24 cellular contexts compared by ENCODE assay signal in genomic region chr7:70316745-70317144, GRCh38.
A peak's percentile ranks its signal among the peaks of the same experiment; 100 is the strongest.
DNase-seq lines count a peak whose midpoint lies in the region; ATAC-seq, FAIRE-seq and TF ChIP-seq lines count a peak whose summit lies in the region.
"Had no signal": no experiment of that assay in that cellular context is flagged by ENCODE, and none has a peak within 500 bp of the region (broad histone marks: within the 10 kb centered on the region; RNA-seq: fewer than 3 reads in every experiment).

No MANE protein-coding gene starts in this region.

- H3K9me3 Mint-ChIP-seq in activated CD4-positive, alpha-beta T cell treated with anti-CD3 and anti-CD28 coated beads, Interleukin-2, amount 10 ng/mL, durations not matched to agents 7 days and 5 days: peaks cover 11% of the 10 kb centered on the region
- peaks cover 16% of the 10 kb centered on the region for H3K9me3 Mint-ChIP-seq in activated T-helper 1 cell treated with anti-CD3 and anti-CD28 coated beads, Interleukin-12 subunit alpha, Interleukin-12 subunit beta, Interleukin-2, Interleukin-4 antibody, amounts not matched to agents 30 ng/mL and 10 ng/mL and 1 ng/mL, durations not matched to agents 14 hours and 24 hours and 36 hours
- H3K9me3 Mint-ChIP-seq: activated naive CD4-positive, alpha-beta T cell treated with anti-CD3 and anti-CD28 coated beads, Interleukin-2, amount 50 U/mL, for 24 hours; neural crest cell had no signal

- TF ChIP-seq CTCF in keratinocyte (optimal IDR thresholded peaks at IDR 0.05 in 1 of 3, IDR thresholded peaks at IDR 0.05 in 1 of 3, conservative IDR thresholded peaks at IDR 0.05 in 1 of 3; ENCODE audit: extremely low read depth in 1 of 3, insufficient read depth in 2 of 3, low read length in 3 of 3) (no peak), PC-3 (conservative IDR thresholded peaks at IDR 0.05; ENCODE audit: low read depth, low read length) (no peak)

- peak overlapping the region; percentile 64 for H3K9ac ChIP-seq in keratinocyte (ENCODE audit: control insufficient read depth, extremely low read depth, insufficient read depth, low read length)
- H3K9ac ChIP-seq in PC-3 (ENCODE audit: low read length): no peak overlapping the region
- H3K9ac ChIP-seq: GM23248 had no signal

- CTCF ChIA-PET in activated CD4-positive, alpha-beta T cell treated with anti-CD3 and anti-CD28 coated beads, Interleukin-2, amount 10 ng/mL, durations not matched to agents 7 days and 5 days (lab: Charles Lee): interaction anchor here (0.6 kb wide), 1 partner anchor 525 kb away, joined by 3 read pairs; no protein-coding TSS in a partner anchor
- CTCF ChIA-PET in PC-3 (lab: Charles Lee): no interaction called here

- H3K9me1 ChIP-seq in keratinocyte (ENCODE audit: control insufficient read depth, extremely low read depth, insufficient read depth, low read length): no peaks in the 10 kb centered on the region

- POLR2A ChIA-PET in activated CD4-positive, alpha-beta T cell treated with anti-CD3 and anti-CD28 coated beads, Interleukin-2, amount 10 ng/mL, durations not matched to agents 7 days and 5 days (lab: Charles Lee): no interaction called here
- POLR2A ChIA-PET in PC-3 (lab: Charles Lee; ENCODE audit: unreplicated experiment): no interaction called here

- peak overlapping the region; percentile 69 for H3K27ac ChIP-seq in keratinocyte (ENCODE audit: control insufficient read depth, insufficient read depth, low read length)
- H3K27ac ChIP-seq in PC-3 (ENCODE audit: low read length): no peak overlapping the region
- H3K27ac ChIP-seq: cardiac muscle cell, GM23248 had no signal

- H3F3A ChIP-seq in PC-3 (ENCODE audit: low read length, unreplicated experiment): no peaks in the 10 kb centered on the region

- H4K20me1 ChIP-seq in keratinocyte (ENCODE audit: control insufficient read depth, extremely low read depth, insufficient read depth, low read length) (no peaks in the 10 kb centered on the region), PC-3 (ENCODE audit: low read length) (no peaks in the 10 kb centered on the region)

- intact Hi-C loops in activated T-helper 1 cell treated with anti-CD3 and anti-CD28 coated beads, Interleukin-12 subunit alpha, Interleukin-12 subunit beta, Interleukin-2, Interleukin-4 antibody, amounts not matched to agents 30 ng/mL and 10 ng/mL and 1 ng/mL, durations not matched to agents 14 hours and 24 hours and 36 hours (cut with micrococcal nuclease): no loop called here
- intact Hi-C loops in PC-3 (cut with micrococcal nuclease): no loop called here

- H3K4me3 ChIP-seq in keratinocyte (ENCODE audit: control insufficient read depth in 2 of 3, extremely low read depth in 1 of 3, insufficient read depth in 2 of 3, low read depth in 1 of 3, low read length in 3 of 3) (peak overlapping the region in 2 of 3 experiments; percentile 32 to 53), PC-3 (ENCODE audit: low read length) (no peak overlapping the region)
- H3K4me3 ChIP-seq: cardiac muscle cell, GM23248, K562 had no signal

- BruUV-seq in PC-3 (replicated peaks; lab: Mats Ljungman, UMichigan): no TSS peak

- H2AFZ ChIP-seq in keratinocyte (ENCODE audit: control insufficient read depth, low read length): peak overlapping the region; percentile 74
- no peak overlapping the region for H2AFZ ChIP-seq in PC-3 (ENCODE audit: low read length)

- peak; percentile 70 for DNase-seq in activated CD4-positive, alpha-beta T cell treated with anti-CD3 and anti-CD28 coated beads, Interleukin-2, amount 10 ng/mL, durations not matched to agents 7 days and 5 days
- DNase-seq in activated CD4-positive, alpha-beta T cell treated with anti-CD3 and anti-CD28 coated beads, Interleukin-2, amount 50 U/mL, for 4 hours: no peak
- DNase-seq in HPDE6-E6E7 (ENCODE audit: extremely low spot score) (peak; percentile 44), keratinocyte (ENCODE audit: low read depth, low spot score) (no peak), NCI-H1436 treated with DMSO at 0.1 percent for 48 hours (lab: John Stamatoyannopoulos, UW) (no peak), PC-3 (no peak)
- DNase-seq in activated T-helper 1 cell treated with anti-CD3 and anti-CD28 coated beads, Interleukin-12 subunit alpha, Interleukin-12 subunit beta, Interleukin-2, Interleukin-4 antibody, amounts not matched to agents 30 ng/mL and 10 ng/mL and 1 ng/mL, durations not matched to agents 14 hours and 24 hours and 36 hours (ENCODE audit: low spot score): peak; percentile 8
- DNase-seq: DMS79; kidney; NCI-H1092; NCI-H2107; NCI-H526 treated with DMSO at 0.1 percent for 48 hours; OCI-M1; stimulated activated CD4-positive, alpha-beta T cell treated with anti-CD3 and anti-CD28 coated beads, Interleukin-12 subunit alpha, Interleukin-12 subunit beta, amount 100 ng/mL, for 4 hours had no signal

- H3K4me1 Mint-ChIP-seq in activated CD4-positive, alpha-beta T cell treated with anti-CD3 and anti-CD28 coated beads, Interleukin-2, amount 10 ng/mL, durations not matched to agents 7 days and 5 days: peaks cover 53% of the 10 kb centered on the region
- H3K4me1 Mint-ChIP-seq in activated T-helper 1 cell treated with anti-CD3 and anti-CD28 coated beads, Interleukin-12 subunit alpha, Interleukin-12 subunit beta, Interleukin-2, Interleukin-4 antibody, amounts not matched to agents 30 ng/mL and 10 ng/mL and 1 ng/mL, durations not matched to agents 14 hours and 24 hours and 36 hours (ENCODE audit: low read depth): peaks cover 21% of the 10 kb centered on the region
- H3K4me1 Mint-ChIP-seq: activated naive CD4-positive, alpha-beta T cell treated with anti-CD3 and anti-CD28 coated beads, Interleukin-2, amount 50 U/mL, for 24 hours; neural crest cell had no signal

- H3K4me2 ChIP-seq in keratinocyte (ENCODE audit: control insufficient read depth, extremely low read depth, insufficient read depth, low read depth, low read length) (peak overlapping the region; percentile 87), PC-3 (ENCODE audit: low read length) (no peak overlapping the region)

- peak overlapping the region; percentile 80 for H3K27ac Mint-ChIP-seq in activated CD4-positive, alpha-beta T cell treated with anti-CD3 and anti-CD28 coated beads, Interleukin-2, amount 10 ng/mL, durations not matched to agents 7 days and 5 days
- H3K27ac Mint-ChIP-seq in activated T-helper 1 cell treated with anti-CD3 and anti-CD28 coated beads, Interleukin-12 subunit alpha, Interleukin-12 subunit beta, Interleukin-2, Interleukin-4 antibody, amounts not matched to agents 30 ng/mL and 10 ng/mL and 1 ng/mL, durations not matched to agents 14 hours and 24 hours and 36 hours: peak overlapping the region; percentile 24
- H3K27ac Mint-ChIP-seq: activated naive CD4-positive, alpha-beta T cell treated with anti-CD3 and anti-CD28 coated beads, Interleukin-2, amount 50 U/mL, for 24 hours; CD4-positive, CD25-positive, alpha-beta regulatory T cell; stimulated activated naive CD8-positive, alpha-beta T cell treated with anti-CD3 and anti-CD28 coated beads, Interleukin-15, Interleukin-2, amounts not matched to agents 100 ng/mL and 50 ng/mL, for 24 hours had no signal

- peaks cover 3% of the 10 kb centered on the region for H3K27me3 Mint-ChIP-seq in activated CD4-positive, alpha-beta T cell treated with anti-CD3 and anti-CD28 coated beads, Interleukin-2, amount 10 ng/mL, durations not matched to agents 7 days and 5 days
- no peaks in the 10 kb centered on the region for H3K27me3 Mint-ChIP-seq in activated T-helper 1 cell treated with anti-CD3 and anti-CD28 coated beads, Interleukin-12 subunit alpha, Interleukin-12 subunit beta, Interleukin-2, Interleukin-4 antibody, amounts not matched to agents 30 ng/mL and 10 ng/mL and 1 ng/mL, durations not matched to agents 14 hours and 24 hours and 36 hours (ENCODE audit: insufficient read depth)
- H3K27me3 Mint-ChIP-seq: activated naive CD4-positive, alpha-beta T cell treated with anti-CD3 and anti-CD28 coated beads, Interleukin-2, amount 50 U/mL, for 24 hours; CD4-positive, CD25-positive, alpha-beta regulatory T cell; stimulated activated naive CD8-positive, alpha-beta T cell treated with anti-CD3 and anti-CD28 coated beads, Interleukin-15, Interleukin-2, amounts not matched to agents 100 ng/mL and 50 ng/mL, for 24 hours had no signal

- H3K36me3 ChIP-seq in keratinocyte (ENCODE audit: control insufficient read depth in 2 of 2, extremely low read depth in 1 of 2, insufficient read depth in 2 of 2, low read length in 2 of 2) (no peaks in the 10 kb centered on the region), PC-3 (ENCODE audit: low read depth, low read length) (no peaks in the 10 kb centered on the region)
- H3K36me3 ChIP-seq: cardiac muscle cell had no signal

- peak; percentile 87 for FAIRE-seq in keratinocyte (lab: Jason Lieb, UNC)
- FAIRE-seq: K562, kidney, TTC549, urothelium cell line had no signal

- H3K27me3 ChIP-seq in keratinocyte (ENCODE audit: control insufficient read depth, extremely low read depth, insufficient read depth, low read length): no peaks in the 10 kb centered on the region
- no peaks in the 10 kb centered on the region for H3K27me3 ChIP-seq in PC-3 (ENCODE audit: low read length)
- H3K27me3 ChIP-seq: cardiac muscle cell had no signal

- H3K79me2 ChIP-seq in keratinocyte (ENCODE audit: control insufficient read depth, insufficient read depth, low read length) (no peaks in the 10 kb centered on the region), PC-3 (ENCODE audit: low read length) (no peaks in the 10 kb centered on the region)

- H3K9me3 ChIP-seq in keratinocyte (ENCODE audit: control insufficient read depth, low read depth, low read length) (no peaks in the 10 kb centered on the region), PC-3 (ENCODE audit: low read length) (0 out of 2 replicates have a peak, but pooled peaks cover 16% of the 10 kb centered on the region)

- peaks cover 28% of the 10 kb centered on the region for H3K4me1 ChIP-seq in keratinocyte (ENCODE audit: control insufficient read depth, extremely low read depth, insufficient read depth, low read length)
- H3K4me1 ChIP-seq in PC-3 (ENCODE audit: insufficient read depth, low read length): no peaks in the 10 kb centered on the region

- dilution Hi-C loops in keratinocyte (cut with MboI; ENCODE audit: extremely low pct_ligation_motif_present, low sequenced_read_pairs): no loop called here

- H3K9me2 ChIP-seq in PC-3 (replicated peaks; ENCODE audit: low read length): no peaks in the 10 kb centered on the region

- peaks cover 6% of the 10 kb centered on the region for H3K36me3 Mint-ChIP-seq in activated CD4-positive, alpha-beta T cell treated with anti-CD3 and anti-CD28 coated beads, Interleukin-2, amount 10 ng/mL, durations not matched to agents 7 days and 5 days (ENCODE audit: low read depth)
- no peaks in the 10 kb centered on the region for H3K36me3 Mint-ChIP-seq in activated T-helper 1 cell treated with anti-CD3 and anti-CD28 coated beads, Interleukin-12 subunit alpha, Interleukin-12 subunit beta, Interleukin-2, Interleukin-4 antibody, amounts not matched to agents 30 ng/mL and 10 ng/mL and 1 ng/mL, durations not matched to agents 14 hours and 24 hours and 36 hours (ENCODE audit: low read depth)
- H3K36me3 Mint-ChIP-seq: activated naive CD4-positive, alpha-beta T cell treated with anti-CD3 and anti-CD28 coated beads, Interleukin-2, amount 50 U/mL, for 24 hours; CD4-positive, CD25-positive, alpha-beta regulatory T cell had no signal

- ATAC-seq in HG02759 (IDR thresholded peaks at IDR 0.05; ENCODE audit: unreplicated experiment) (no peak), PC-3 (no peak)
- ATAC-seq: K562 had no signal

- peak overlapping the region; percentile 17 for H3K4me3 Mint-ChIP-seq in activated CD4-positive, alpha-beta T cell treated with anti-CD3 and anti-CD28 coated beads, Interleukin-2, amount 10 ng/mL, durations not matched to agents 7 days and 5 days
- H3K4me3 Mint-ChIP-seq in activated T-helper 1 cell treated with anti-CD3 and anti-CD28 coated beads, Interleukin-12 subunit alpha, Interleukin-12 subunit beta, Interleukin-2, Interleukin-4 antibody, amounts not matched to agents 30 ng/mL and 10 ng/mL and 1 ng/mL, durations not matched to agents 14 hours and 24 hours and 36 hours: no peak overlapping the region
- H3K4me3 Mint-ChIP-seq: activated naive CD4-positive, alpha-beta T cell treated with anti-CD3 and anti-CD28 coated beads, Interleukin-2, amount 50 U/mL, for 24 hours; neural crest cell; stimulated activated naive CD8-positive, alpha-beta T cell treated with anti-CD3 and anti-CD28 coated beads, Interleukin-15, Interleukin-2, amounts not matched to agents 100 ng/mL and 50 ng/mL, for 24 hours had no signal

Comparison
In these comparisons a context has a peak if more than half of its experiments do, and no peak if none do; other contexts are left out.
1. DNase-seq: peak in activated CD4-positive, alpha-beta T cell treated with anti-CD3 and anti-CD28 coated beads, Interleukin-2, amount 10 ng/mL, durations not matched to agents 7 days and 5 days (single experiment), HPDE6-E6E7 (single experiment) and activated T-helper 1 cell treated with anti-CD3 and anti-CD28 coated beads, Interleukin-12 subunit alpha, Interleukin-12 subunit beta, Interleukin-2, Interleukin-4 antibody, amounts not matched to agents 30 ng/mL and 10 ng/mL and 1 ng/mL, durations not matched to agents 14 hours and 24 hours and 36 hours (single experiment); none in activated CD4-positive, alpha-beta T cell treated with anti-CD3 and anti-CD28 coated beads, Interleukin-2, amount 50 U/mL, for 4 hours (0 of 2), keratinocyte (single experiment), NCI-H1436 treated with DMSO at 0.1 percent for 48 hours (single experiment) and PC-3 (single experiment).